In the genomic region with DNA sequence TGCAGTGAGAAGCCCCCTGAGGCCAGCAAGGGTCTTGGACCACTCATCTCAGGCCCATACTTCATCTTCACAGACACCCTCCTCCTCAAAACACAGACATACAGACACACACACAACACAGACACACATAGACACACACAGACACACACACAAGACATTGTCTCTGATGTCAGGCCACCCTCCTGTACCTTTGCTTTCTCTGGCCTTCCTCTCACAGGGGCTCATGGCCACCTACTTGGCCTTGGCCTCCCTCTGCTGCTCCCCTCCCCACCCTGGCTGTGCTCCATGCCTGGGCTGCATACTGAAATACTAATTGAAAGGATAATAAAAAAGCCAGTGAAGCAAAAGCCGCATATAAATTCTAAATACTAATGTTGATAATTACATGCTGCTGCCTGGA, we compare ENCODE assay signal across 21 cellular contexts. TPM values are rescaled to one million over a fixed set of nuclear protein-coding genes. Genes with fewer than 3 reads are reported as not detected.
DNase-seq lines count a peak whose midpoint lies in the region; TF ChIP-seq lines count a peak whose summit lies in the region.
"Had no signal": no experiment of that assay in that cellular context is flagged by ENCODE, and none has a peak within 500 bp of the region (broad histone marks: within the 10 kb centered on the region; RNA-seq: fewer than 3 reads in every experiment).

No MANE protein-coding gene starts in this region.

- H3K36me3 ChIP-seq in H7 (replicated peaks; ENCODE audit: control insufficient read depth, insufficient read depth, low read length), result no peaks in the 10 kb centered on the region
- H3K36me3 ChIP-seq: BE2C had no signal

- H3K9me3 Mint-ChIP-seq in IgD-negative memory B cell, result no peaks in the 10 kb centered on the region
- H3K9me3 Mint-ChIP-seq in glutamatergic neuron (ENCODE audit: unreplicated experiment), result no peaks in the 10 kb centered on the region
- H3K9me3 Mint-ChIP-seq: HFFc6 had no signal

- peak overlapping the region in 2 of 3 donors; percentile 23 to 41 for H3K27ac Mint-ChIP-seq in IgD-negative memory B cell
- peak overlapping the region; percentile 5 for H3K27ac Mint-ChIP-seq in glutamatergic neuron (ENCODE audit: unreplicated experiment)
- H3K27ac Mint-ChIP-seq: CD4-positive, CD25-positive, alpha-beta regulatory T cell; HFFc6 had no signal

- H3K4me3 ChIP-seq in H7 (ENCODE audit: insufficient read depth, low read depth, low read length), result no peak overlapping the region

- H3K4me3 Mint-ChIP-seq in IgD-negative memory B cell, result no peak overlapping the region
- no peak overlapping the region for H3K4me3 Mint-ChIP-seq in glutamatergic neuron (ENCODE audit: unreplicated experiment)
- H3K4me3 Mint-ChIP-seq: HFFc6 had no signal

- DNase-seq in H7 (peak; percentile 2), glutamatergic neuron (no peak), ureter (ENCODE audit: low spot score) (peak; percentile 6), NCI-H1436 (lab: John Stamatoyannopoulos, UW) (no peak), NCI-H2171 treated with DMSO at 0.1 percent for 48 hours (lab: John Stamatoyannopoulos, UW) (no peak), inferior parietal cortex (ENCODE audit: extremely low spot score) (no peak), COLO829 (ENCODE audit: low spot score) (no peak)
- DNase-seq: ACHN; BE2C; C1 segment of cervical spinal cord; Caco-2; CD4-positive, CD25-positive, alpha-beta regulatory T cell; CD8-positive, alpha-beta memory T cell; DMS79; GF-D8; HFFc6; IMR-90; KBM-7 had no signal

- no peak for TF ChIP-seq CTCF in glutamatergic neuron (IDR thresholded peaks at IDR 0.05; ENCODE audit: partially characterized antibody, unreplicated experiment)

- H3K27me3 Mint-ChIP-seq in IgD-negative memory B cell, result peaks cover 27% of the 10 kb centered on the region
- peaks cover 5% of the 10 kb centered on the region for H3K27me3 Mint-ChIP-seq in glutamatergic neuron (ENCODE audit: unreplicated experiment)

- H3K36me3 Mint-ChIP-seq in IgD-negative memory B cell, result no peaks in the 10 kb centered on the region
- no peaks in the 10 kb centered on the region for H3K36me3 Mint-ChIP-seq in glutamatergic neuron (ENCODE audit: unreplicated experiment)
- H3K36me3 Mint-ChIP-seq: CD8-positive, alpha-beta memory T cell had no signal

- H3K27me3 ChIP-seq in H7 (ENCODE audit: control insufficient read depth, insufficient read depth, low read length), result peaks cover 3% of the 10 kb centered on the region

- peaks cover 0 to 4% (median 2%) of the 10 kb centered on the region in 3 donors for H3K4me1 Mint-ChIP-seq in IgD-negative memory B cell
- peaks cover 4% of the 10 kb centered on the region for H3K4me1 Mint-ChIP-seq in glutamatergic neuron (ENCODE audit: low read depth, unreplicated experiment)

RNA-seq across cellular contexts. Expression of a gene that starts 1.6 kb away (rescaled TPM):
- total RNA-seq in H7 (2014; rRNA removed; shearing (Covaris generic)), result 0.48 and 0.76 TPM in 2 replicates
- polyA plus RNA-seq in IgD-negative memory B cell, result not detected
- total RNA-seq in glutamatergic neuron (ENCODE audit: unreplicated experiment) (1.5 TPM), ureter (0.18 TPM)
- total RNA-seq: CD4-positive, CD25-positive, alpha-beta regulatory T cell; CD8-positive, alpha-beta memory T cell; Daoy; HFFc6; HT1080; IMR-90 had no signal
- polyA plus RNA-seq: CD4-positive, CD25-positive, alpha-beta regulatory T cell; CD8-positive, alpha-beta memory T cell; IMR-90 had no signal

Comparison
In these comparisons a context has a peak if more than half of its experiments do, and no peak if none do; other contexts are left out.
1. DNase-seq: peak in H7 (single experiment) and ureter (single experiment); none in glutamatergic neuron (single experiment), NCI-H1436 (single experiment), NCI-H2171 treated with DMSO at 0.1 percent for 48 hours (single experiment), inferior parietal cortex (single experiment) and COLO829 (single experiment).